Comparison of ENCODE assay signal across 8 cellular contexts in the genomic region with DNA sequence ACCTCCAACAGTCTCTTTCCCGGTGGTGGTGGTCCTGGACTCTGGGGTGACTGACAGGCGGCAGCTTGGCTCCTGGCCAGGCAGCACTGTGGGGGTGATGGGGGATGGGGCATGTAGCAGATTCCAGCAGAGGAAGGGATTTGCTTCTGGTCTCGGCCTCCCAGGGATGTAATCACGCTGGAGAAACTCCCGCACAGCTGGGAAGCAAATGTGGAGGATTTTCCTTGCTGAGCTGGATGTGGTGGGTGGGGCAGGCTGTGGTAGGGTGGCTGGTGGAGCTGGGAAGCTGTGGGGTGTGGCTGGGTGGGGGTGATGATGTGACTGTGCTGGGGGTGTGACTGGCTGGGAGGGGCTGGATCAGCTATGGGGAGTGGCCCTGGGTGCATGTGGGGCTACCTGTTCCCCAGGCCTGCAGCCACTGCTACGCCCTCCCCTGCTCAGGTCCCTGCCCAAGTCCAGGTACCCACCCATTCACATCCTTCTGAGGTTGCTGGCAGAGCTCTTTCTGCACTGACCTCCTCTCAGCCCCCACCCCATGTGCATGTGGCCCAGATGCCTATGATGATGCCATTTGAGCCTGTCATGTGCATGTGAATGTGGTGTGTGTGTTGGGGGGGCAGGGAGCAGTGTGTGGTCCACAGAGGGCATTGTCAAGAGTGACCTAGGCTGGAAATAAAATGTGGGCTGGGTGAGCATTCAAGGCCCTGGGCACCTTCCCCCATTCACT. TPM values are rescaled to one million over a fixed set of nuclear protein-coding genes. Genes with fewer than 3 reads are reported as not detected.
DNase-seq lines count a peak whose midpoint lies in the region; FAIRE-seq and TF ChIP-seq lines count a peak whose summit lies in the region.

No MANE protein-coding gene starts in this region.

- DNase-seq in HTR-8/SVneo (ENCODE audit: insufficient read length, low spot score): no peak
- DNase-seq in cardiac fibroblast (ENCODE audit: low read depth in 2 of 2): peak; percentile 40 to 55
- peak; percentile 67 for DNase-seq in kidney tubule cell (ENCODE audit: low spot score)
- peak in 9 of 49 donors; percentile 25 to 72 (median 44) for DNase-seq in substantia nigra (lab: John Stamatoyannopoulos, UW)
- DNase-seq in GM12892 (ENCODE audit: insufficient read length): no peak
- DNase-seq in MV-4-11 (lab: John Stamatoyannopoulos, UW): no peak
- no peak for DNase-seq in AML-193 (lab: John Stamatoyannopoulos, UW)
- no peak for DNase-seq in cerebellar nuclear complex (lab: John Stamatoyannopoulos, UW)

- FAIRE-seq in HTR-8/SVneo (lab: Jason Lieb, UNC) (peak; percentile 80), GM12892 (lab: Jason Lieb, UNC) (no peak)

- H3K4me3 ChIP-seq in cardiac fibroblast (replicated peaks in 1 of 2; ENCODE audit: low read depth in 2 of 2, low read length in 2 of 2): no peak overlapping the region

- H3K27ac ChIP-seq in substantia nigra (ENCODE audit: low read depth, low read length, poor library complexity, severe bottlenecking): peak overlapping the region; percentile 65

- no peak for TF ChIP-seq POLR2A in GM12892 (IDR thresholded peaks at IDR 0.05; ENCODE audit: low read depth, low read length)

- TF ChIP-seq CTCF in cardiac fibroblast (IDR thresholded peaks at IDR 0.05; ENCODE audit: low read depth, low read length): no peak

RNA-seq across cellular contexts. Expression of gene NDST1, which starts 3.9 kb away (rescaled TPM):
- polyA plus RNA-seq in GM12892 (2012; ENCODE audit: missing spikeins): 6.3 TPM

Comparison
In these comparisons a context has a peak if more than half of its experiments do, and no peak if none do; other contexts are left out.
1. DNase-seq: peak in cardiac fibroblast (2 of 2) and kidney tubule cell (single experiment); none in HTR-8/SVneo (single experiment), GM12892 (single experiment), MV-4-11 (single experiment), AML-193 (0 of 2) and cerebellar nuclear complex (0 of 2).